Comparison of ENCODE assay signal across 13 cellular contexts in genomic region chr5:73938280-73938937, GRCh38.
A peak's percentile ranks its signal among the peaks of the same experiment; 100 is the strongest.
DNase-seq lines count a peak whose midpoint lies in the region; ATAC-seq and TF ChIP-seq lines count a peak whose summit lies in the region.
"Had no signal": no experiment of that assay in that cellular context is flagged by ENCODE, and none has a peak within 500 bp of the region (broad histone marks: within the 10 kb centered on the region; RNA-seq: fewer than 3 reads in every experiment).

No MANE protein-coding gene starts in this region.

- H3K4me3 Mint-ChIP-seq in GM23338: no peak overlapping the region
- H3K4me3 Mint-ChIP-seq in activated CD4-positive, alpha-beta T cell treated with anti-CD3 and anti-CD28 coated beads, Interleukin-2, amount 10 ng/mL, durations not matched to agents 24 days and 14 days: no peak overlapping the region

- H3K9me3 Mint-ChIP-seq in GM23338: no peaks in the 10 kb centered on the region
- H3K9me3 Mint-ChIP-seq in activated CD4-positive, alpha-beta T cell treated with anti-CD3 and anti-CD28 coated beads, Interleukin-2, amount 10 ng/mL, durations not matched to agents 24 days and 14 days: no peaks in the 10 kb centered on the region
- H3K9me3 Mint-ChIP-seq in activated naive CD4-positive, alpha-beta T cell treated with anti-CD3 and anti-CD28 coated beads, Interleukin-2, amount 50 U/mL, for 72 hours: no peaks in the 10 kb centered on the region

- DNase-seq in GM23338 (ENCODE audit: low spot score) (no peak), SW480 (ENCODE audit: low spot score) (peak; percentile 93), fibroblast of lung (ENCODE audit: low read depth in 2 of 2) (peak; percentile 91 to 99), sciatic nerve (ENCODE audit: low spot score) (no peak), NK-92 (lab: John Stamatoyannopoulos, UW; ENCODE audit: unreplicated experiment) (no peak)
- DNase-seq in activated CD4-positive, alpha-beta T cell treated with anti-CD3 and anti-CD28 coated beads, Interleukin-2, amount 10 ng/mL, durations not matched to agents 24 days and 14 days: no peak
- no peak for DNase-seq in activated naive CD4-positive, alpha-beta T cell treated with anti-CD3 and anti-CD28 coated beads, Interleukin-2, amount 50 U/mL, for 72 hours (ENCODE audit: low spot score in 2 of 2)
- DNase-seq: activated CD8-positive, alpha-beta memory T cell treated with anti-CD3 and anti-CD28 coated beads, Interleukin-2, amount 50 U/mL, for 4 hours; DMS79; NCI-H2171 treated with DMSO at 0.1 percent for 48 hours; ovary; T-helper 2 cell had no signal

- H3K27me3 ChIP-seq in GM23338 (ENCODE audit: insufficient read depth) (no peaks in the 10 kb centered on the region), fibroblast of lung (ENCODE audit: control insufficient read depth, insufficient read depth, low read length) (no peaks in the 10 kb centered on the region)
- H3K27me3 ChIP-seq: ovary had no signal

- H3K36me3 Mint-ChIP-seq in GM23338 (ENCODE audit: low read depth): no peaks in the 10 kb centered on the region
- no peaks in the 10 kb centered on the region for H3K36me3 Mint-ChIP-seq in activated CD4-positive, alpha-beta T cell treated with anti-CD3 and anti-CD28 coated beads, Interleukin-2, amount 10 ng/mL, durations not matched to agents 24 days and 14 days (ENCODE audit: low read depth)
- H3K36me3 Mint-ChIP-seq in activated naive CD4-positive, alpha-beta T cell treated with anti-CD3 and anti-CD28 coated beads, Interleukin-2, amount 50 U/mL, for 72 hours: no peaks in the 10 kb centered on the region

- H3K9me3 ChIP-seq in fibroblast of lung (ENCODE audit: control insufficient read depth, insufficient read depth, low read depth, low read length): no peaks in the 10 kb centered on the region
- H3K9me3 ChIP-seq: ovary had no signal

- TF ChIP-seq CTCF in GM23338 (conservative IDR thresholded peaks at IDR 0.05; ENCODE audit: low read depth in 2 of 2): no peak
- no peak for TF ChIP-seq CTCF in fibroblast of lung (conservative IDR thresholded peaks at IDR 0.05 in 1 of 2, IDR thresholded peaks at IDR 0.05 in 1 of 2; ENCODE audit: low read depth in 1 of 2, low read length in 2 of 2)

- H3K4me1 ChIP-seq in GM23338 (ENCODE audit: insufficient read depth) (no peaks in the 10 kb centered on the region), fibroblast of lung (ENCODE audit: control insufficient read depth, extremely low read depth, insufficient read depth, low read length) (peaks cover 9% of the 10 kb centered on the region)

- no peaks in the 10 kb centered on the region for H4K20me1 ChIP-seq in GM23338 (replicated peaks; ENCODE audit: insufficient read depth)
- H4K20me1 ChIP-seq in fibroblast of lung (ENCODE audit: control insufficient read depth, extremely low read depth, insufficient read depth, low read length): no peaks in the 10 kb centered on the region

- no peaks in the 10 kb centered on the region for H3K27me3 Mint-ChIP-seq in GM23338 (ENCODE audit: insufficient read depth, low read depth, poor library complexity)
- peaks cover 8% of the 10 kb centered on the region for H3K27me3 Mint-ChIP-seq in activated CD4-positive, alpha-beta T cell treated with anti-CD3 and anti-CD28 coated beads, Interleukin-2, amount 10 ng/mL, durations not matched to agents 24 days and 14 days

- H3K79me2 ChIP-seq in GM23338 (replicated peaks; ENCODE audit: insufficient read depth): no peaks in the 10 kb centered on the region
- no peaks in the 10 kb centered on the region for H3K79me2 ChIP-seq in fibroblast of lung (ENCODE audit: control insufficient read depth, insufficient read depth, low read length)

- H3K4me3 ChIP-seq in GM23338 (no peak overlapping the region), fibroblast of lung (replicated peaks in 1 of 4; ENCODE audit: control extremely low read depth in 1 of 4, insufficient read depth in 1 of 4, low read depth in 3 of 4, low read length in 4 of 4) (no peak overlapping the region)
- H3K4me3 ChIP-seq: ovary had no signal

- peak overlapping the region; percentile 24; the same call in 1 of the 2 replicates for H3K27ac Mint-ChIP-seq in GM23338
- no peak overlapping the region for H3K27ac Mint-ChIP-seq in activated CD4-positive, alpha-beta T cell treated with anti-CD3 and anti-CD28 coated beads, Interleukin-2, amount 10 ng/mL, durations not matched to agents 24 days and 14 days
- no peak overlapping the region for H3K27ac Mint-ChIP-seq in activated naive CD4-positive, alpha-beta T cell treated with anti-CD3 and anti-CD28 coated beads, Interleukin-2, amount 50 U/mL, for 72 hours

- H3K9ac ChIP-seq in fibroblast of lung (ENCODE audit: insufficient read depth, low read length): no peak overlapping the region

- H3K9me2 ChIP-seq in GM23338 (ENCODE audit: insufficient read depth): 0 out of 2 replicates have a peak, but pooled peaks cover 2% of the 10 kb centered on the region

- H3K36me3 ChIP-seq in GM23338 (ENCODE audit: insufficient read depth): no peaks in the 10 kb centered on the region
- H3K36me3 ChIP-seq in fibroblast of lung (ENCODE audit: control insufficient read depth, insufficient read depth, low read length): no peaks in the 10 kb centered on the region
- H3K36me3 ChIP-seq: ovary had no signal

- H2AFZ ChIP-seq in GM23338: no peak overlapping the region
- no peak overlapping the region for H2AFZ ChIP-seq in fibroblast of lung (ENCODE audit: low read length)

- H3K4me1 Mint-ChIP-seq in GM23338: no peaks in the 10 kb centered on the region; the same call in 2 of the 3 replicates
- no peaks in the 10 kb centered on the region for H3K4me1 Mint-ChIP-seq in activated CD4-positive, alpha-beta T cell treated with anti-CD3 and anti-CD28 coated beads, Interleukin-2, amount 10 ng/mL, durations not matched to agents 24 days and 14 days

- ATAC-seq in GM23338: no peak
- peak; percentile 75 for ATAC-seq in sciatic nerve
- ATAC-seq in HG02885 (IDR thresholded peaks at IDR 0.05; ENCODE audit: poor library complexity, unreplicated experiment): no peak
- no peak for ATAC-seq in activated naive CD4-positive, alpha-beta T cell treated with anti-CD3 and anti-CD28 coated beads, Interleukin-2, amount 50 U/mL, for 72 hours

- H3K4me2 ChIP-seq in GM23338 (no peak overlapping the region), fibroblast of lung (ENCODE audit: extremely low read depth, insufficient read depth, low read length) (peak overlapping the region; percentile 61)

- no peaks in the 10 kb centered on the region for H3F3A ChIP-seq in GM23338 (replicated peaks; ENCODE audit: low read depth)

- no peak overlapping the region for H3K27ac ChIP-seq in GM23338 (ENCODE audit: low read depth)
- peak overlapping the region; percentile 51 for H3K27ac ChIP-seq in fibroblast of lung (ENCODE audit: insufficient read depth, low read length)

- intact Hi-C loops in sciatic nerve (cut with DNase I): no loop called here
- intact Hi-C loops in activated CD4-positive, alpha-beta T cell treated with anti-CD3 and anti-CD28 coated beads, Interleukin-2, amount 10 ng/mL, durations not matched to agents 24 days and 14 days (cut with micrococcal nuclease): no loop called here

TF ChIP-seq in GM23338, 12 proteins besides CTCF, POLR2A, EP300 and RAD21:
- TF ChIP-seq REST (IDR thresholded peaks at IDR 0.05; ENCODE audit: unreplicated experiment): no peak
- TF ChIP-seq JUNB (IDR thresholded peaks at IDR 0.05; ENCODE audit: unreplicated experiment): no peak
- no peak for TF ChIP-seq NANOG (IDR thresholded peaks at IDR 0.05; ENCODE audit: borderline replicate concordance)
- no peak for TF ChIP-seq ZNF114 (CRISPR knock-in tag; IDR thresholded peaks at IDR 0.05)
- TF ChIP-seq POLR2AphosphoS5 (IDR thresholded peaks at IDR 0.05; ENCODE audit: low read depth): no peak
- TF ChIP-seq STAT1 (IDR thresholded peaks at IDR 0.05; ENCODE audit: unreplicated experiment): no peak
- no peak for TF ChIP-seq EZH2phosphoT487 (IDR thresholded peaks at IDR 0.05; ENCODE audit: unreplicated experiment)

Comparison
In these comparisons a context has a peak if more than half of its experiments do, and no peak if none do; other contexts are left out.
1. DNase-seq: peak in SW480 (single experiment) and fibroblast of lung (2 of 2); none in GM23338 (single experiment), sciatic nerve (single experiment), activated CD4-positive, alpha-beta T cell treated with anti-CD3 and anti-CD28 coated beads, Interleukin-2, amount 10 ng/mL, durations not matched to agents 24 days and 14 days (single experiment), NK-92 (single experiment) and activated naive CD4-positive, alpha-beta T cell treated with anti-CD3 and anti-CD28 coated beads, Interleukin-2, amount 50 U/mL, for 72 hours (0 of 2).